In genomic region chr7:20798081-20798693, GRCh38 we compare ENCODE assay signal across 8 cellular contexts. TPM values are rescaled to one million over a fixed set of nuclear protein-coding genes. Genes with fewer than 3 reads are reported as not detected.
A peak's percentile ranks its signal among the peaks of the same experiment; 100 is the strongest.
DNase-seq lines count a peak whose midpoint lies in the region; ATAC-seq, FAIRE-seq and TF ChIP-seq lines count a peak whose summit lies in the region.

No MANE protein-coding gene starts in this region.

- TF ChIP-seq EP300 in GM12878 (IDR thresholded peaks at IDR 0.05; ENCODE audit: borderline replicate concordance in 1 of 2, control insufficient read depth in 1 of 2, low read depth in 2 of 2, low read length in 2 of 2) (no peak), transverse colon (IDR thresholded peaks at IDR 0.05; ENCODE audit: low read depth) (no peak)

- H3K4me3 ChIP-seq in GM12878 (peak overlapping the region; percentile 50; the same call in 1 of the 2 replicates), kidney (ENCODE audit: low read length in 2 of 2) (no peak overlapping the region), transverse colon (peak overlapping the region; percentile 11 to 73 (median 45))

- peaks cover 69% of the 10 kb centered on the region for H3K27me3 Mint-ChIP-seq in Calu3 (ENCODE audit: unreplicated experiment)

- intact Hi-C loops in Calu3 (cut with micrococcal nuclease; ENCODE audit: unreplicated experiment), result no loop called here
- intact Hi-C loops in GM12878 (cut with micrococcal nuclease; ENCODE audit: unreplicated experiment), result no loop called here
- intact Hi-C loops in kidney (cut with DNase I), result no loop called here
- intact Hi-C loops in transverse colon (cut with DNase I; ENCODE audit: low total_unique reads), result loop anchor here (10.0 kb wide), 1 partner anchor 627 kb away; the partner anchor contains the start of gene SP4

- DNase-seq in Calu3 (peak; percentile 71), GM19240 (ENCODE audit: insufficient read length, low spot score) (peak; percentile 57), NCI-H510A (lab: John Stamatoyannopoulos, UW) (peak; percentile 83), GM12878 (ENCODE audit: low read depth, low spot score) (no peak), kidney (peak; percentile 85), transverse colon (peak; percentile 69)
- DNase-seq in stimulated activated CD4-positive, alpha-beta T cell treated with anti-CD3 and anti-CD28 coated beads, Interleukin-4, amount 100 ng/mL, for 24 hours, result no peak

- ATAC-seq in HG03135 (IDR thresholded peaks at IDR 0.05; ENCODE audit: unreplicated experiment) (peak; percentile 80), GM12878 (peak; percentile 88)

- H3K4me1 ChIP-seq in GM12878 (ENCODE audit: control insufficient read depth, insufficient read depth, low read length) (peaks cover 3% of the 10 kb centered on the region), kidney (ENCODE audit: control insufficient read depth in 1 of 2, insufficient read depth in 1 of 2, low read depth in 1 of 2, low read length in 2 of 2) (peaks cover 6 to 10% of the 10 kb centered on the region in 2 donors), transverse colon (peaks cover 7 to 21% (median 18%) of the 10 kb centered on the region in 4 donors)

- no peaks in the 10 kb centered on the region for H4K20me1 ChIP-seq in GM12878 (ENCODE audit: control insufficient read depth, insufficient read depth)

- peaks cover 14% of the 10 kb centered on the region for H3K36me3 Mint-ChIP-seq in Calu3 (ENCODE audit: insufficient read depth, unreplicated experiment)

- no peaks in the 10 kb centered on the region for H3K9me3 Mint-ChIP-seq in Calu3 (ENCODE audit: low read depth, unreplicated experiment)

- no peak for TF ChIP-seq POLR2A in GM12878 (IDR thresholded peaks at IDR 0.05; ENCODE audit: low read depth, low read length)
- no peak for TF ChIP-seq POLR2A in transverse colon (IDR thresholded peaks at IDR 0.05)

- H3K79me2 ChIP-seq in GM12878 (ENCODE audit: control insufficient read depth, insufficient read depth, low read length), result no peaks in the 10 kb centered on the region

- in situ Hi-C loops in GM12878 (cut with MboI) (no loop called here), transverse colon (cut with MboI; ENCODE audit: low pct_ligation_motif_present in 1 of 4, low pct_unique_long_range_greater_than_20kb in 1 of 4, low sequenced_read_pairs in 3 of 4) (loop anchor here (25.0 kb wide), 3 partner anchors 439 to 714 kb away; no protein-coding TSS in a partner anchor)

- SMC1A ChIA-PET in GM12878 (lab: Charles Lee; ENCODE audit: uncharacterized antibody, unreplicated experiment), result no interaction called here

- H3K4me1 Mint-ChIP-seq in Calu3 (ENCODE audit: low read depth, unreplicated experiment), result peaks cover 8% of the 10 kb centered on the region

- CTCF ChIA-PET in Calu3 (lab: Charles Lee), result interaction anchor here (0.7 to 1.2 kb wide), 3 partner anchors 13 to 456 kb away, joined by 3 to 5 read pairs (median 5); no protein-coding TSS in a partner anchor
- CTCF ChIA-PET in GM12878 (lab: Yijun Ruan, JAX), result no interaction called here

- POLR2A ChIA-PET in GM12878 (lab: Charles Lee), result interaction anchor here (1.3 kb wide), 1 partner anchor 34 kb away, joined by 3 read pairs; no protein-coding TSS in a partner anchor

- H3K4me2 ChIP-seq in GM12878 (ENCODE audit: control insufficient read depth, insufficient read depth), result peak overlapping the region; percentile 69; the same call in 1 of the 2 replicates

- no peak overlapping the region for H3K27ac Mint-ChIP-seq in Calu3 (ENCODE audit: unreplicated experiment)

- TF ChIP-seq RAD21 in GM12878 (IDR thresholded peaks at IDR 0.05; ENCODE audit: insufficient read depth, low read depth, low read length), result no peak

- BruUV-seq in Calu3 (replicated peaks; lab: Mats Ljungman, UMichigan) (no TSS peak), GM12878 (replicated peaks; lab: Mats Ljungman, UMichigan) (no TSS peak)

- H3K9me3 ChIP-seq in GM12878 (replicated peaks; ENCODE audit: control insufficient read depth, insufficient read depth, low read length), result no peaks in the 10 kb centered on the region; the same call in 1 of the 3 replicates
- H3K9me3 ChIP-seq in kidney (ENCODE audit: control insufficient read depth in 1 of 2, low read length in 2 of 2), result peaks cover 0 to 4% of the 10 kb centered on the region in 2 donors
- no peaks in the 10 kb centered on the region for H3K9me3 ChIP-seq in transverse colon

- H3K27ac ChIP-seq in GM12878 (ENCODE audit: control insufficient read depth, insufficient read depth) (no peak overlapping the region), kidney (ENCODE audit: low read depth in 2 of 2, low read length in 2 of 2) (no peak overlapping the region), transverse colon (no peak overlapping the region)

- WGBS in GM12878 (ENCODE audit: insufficient coverage, insufficient replicate concordance, low lambda C conversion rate, missing lambda C conversion rate), result 34% methylated on average over 11 of the region's 77 CpGs
- 2% methylated on average over 34 of the region's 77 CpGs; no CpG with 5 or more reads in 1 of the 2 donors for WGBS in transverse colon (ENCODE audit: low coverage in 1 of 2), 2 donors

- H3K4me3 Mint-ChIP-seq in Calu3 (ENCODE audit: low read depth, unreplicated experiment), result peak overlapping the region; percentile 78

- no peak overlapping the region for H2AFZ ChIP-seq in GM12878 (ENCODE audit: control insufficient read depth, low read depth, low read length)

- H3K27me3 ChIP-seq in GM12878 (replicated peaks in 1 of 2; ENCODE audit: control insufficient read depth in 2 of 2, insufficient read depth in 2 of 2, low read length in 1 of 2) (peaks cover 2 to 33% of the 10 kb centered on the region in 2 experiments), transverse colon (peaks cover 91% of the 10 kb centered on the region)

- H3K36me3 ChIP-seq in GM12878 (ENCODE audit: control insufficient read depth in 2 of 2, insufficient read depth in 2 of 2, low read length in 1 of 2), result no peaks in the 10 kb centered on the region
- no peaks in the 10 kb centered on the region for H3K36me3 ChIP-seq in kidney (ENCODE audit: control insufficient read depth in 1 of 2, insufficient read depth in 2 of 2, low read length in 2 of 2)
- H3K36me3 ChIP-seq in transverse colon, result no peaks in the 10 kb centered on the region

- H3K9ac ChIP-seq in GM12878 (ENCODE audit: control insufficient read depth, insufficient read depth, low read length) (no peak overlapping the region), kidney (ENCODE audit: low read length in 2 of 2) (no peak overlapping the region)

- no peak for TF ChIP-seq CTCF in Calu3 (IDR thresholded peaks at IDR 0.05; ENCODE audit: unreplicated experiment)
- no peak for TF ChIP-seq CTCF in GM12878 (IDR thresholded peaks at IDR 0.05 in 2 of 3, conservative IDR thresholded peaks at IDR 0.05 in 1 of 3; ENCODE audit: control insufficient read depth in 2 of 3, extremely low read depth in 1 of 3, insufficient read depth in 1 of 3, low read depth in 3 of 3, low read length in 3 of 3)
- no peak for TF ChIP-seq CTCF in kidney (IDR thresholded peaks at IDR 0.05; ENCODE audit: borderline replicate concordance, extremely low read depth, insufficient read depth)
- TF ChIP-seq CTCF in transverse colon (IDR thresholded peaks at IDR 0.05), result no peak

- RAD21 ChIA-PET in GM12878 (lab: Charles Lee; ENCODE audit: unreplicated experiment), result interaction anchor here (1.7 kb wide), 1 partner anchor 36 kb away, joined by 4 read pairs; no protein-coding TSS in a partner anchor

- FAIRE-seq in GM12878 (lab: Jason Lieb, UNC) (no peak), kidney (lab: Jason Lieb, UNC) (no peak)

TF ChIP-seq in GM12878, 131 proteins besides CTCF, POLR2A, EP300 and RAD21 (continues in another document):
- TF ChIP-seq SMAD5 (IDR thresholded peaks at IDR 0.05; ENCODE audit: low read depth) (no peak), RFX5 (IDR thresholded peaks at IDR 0.05; ENCODE audit: low read depth, low read length) (no peak), E2F8 (IDR thresholded peaks at IDR 0.05; ENCODE audit: low read depth, partially characterized antibody) (no peak), IKZF1 (conservative IDR thresholded peaks at IDR 0.05) (0 out of 2 replicates have a peak, but pooled peaks have one; percentile 20), BCL11A (IDR thresholded peaks at IDR 0.05; ENCODE audit: low read depth, low read length) (no peak)

RNA-seq across cellular contexts. Expression of gene SP8, which starts 11.5 kb away (rescaled TPM):
- total RNA-seq in Calu3 (2022) (not detected in 2 replicates), GM12878 (2014; rRNA removed) (not detected in 2 replicates), GM12878 (2014; rRNA removed; fragmentation: Illumina TruSeq; extraction: Trizol) (not detected in 2 replicates), GM12878 (2021) (not detected in 2 replicates), kidney (not detected), transverse colon (not detected)
- not detected in 2 replicates for total RNA-seq in GM12878 (2013; cell fraction: nucleolus; rRNA removed)
- not detected for polyA plus RNA-seq in GM12878 (2011; ENCODE audit: low read depth)
- polyA plus RNA-seq in GM12878 (2011; rRNA removed) (not detected in 2 replicates), GM12878 (2014; fragmentation: Illumina TruSeq; extraction: Trizol) (not detected in 2 replicates), GM12878 (2014; fragmentation: Nextera tagmentation; extraction: Ambion mirVana) (not detected), GM12878 (2014; rRNA removed) (not detected in 2 replicates), GM12878 (2016; fragmentation: Nextera tagmentation; extraction: Ambion mirVana) (not detected), kidney (ENCODE audit: insufficient read depth, low read depth, low replicate concordance) (not detected)
- not detected in 2 replicates for polyA plus RNA-seq in GM12878 (2011; cell fraction: cytosol; rRNA removed)
- not detected in 2 replicates for polyA plus RNA-seq in GM12878 (2011; cell fraction: nucleus; rRNA removed)
- polyA plus RNA-seq in GM12878 (2012), result not detected in 2 replicates
- not detected in 2 replicates for polyA minus RNA-seq in GM12878 (2011; rRNA and poly(A)+ RNA removed)
- not detected in 2 replicates for polyA minus RNA-seq in GM12878 (2011; cell fraction: cytosol; rRNA and poly(A)+ RNA removed)
- not detected in 2 replicates for polyA minus RNA-seq in GM12878 (2011; cell fraction: nucleus; rRNA and poly(A)+ RNA removed)

Comparison
In these comparisons a context has a peak if more than half of its experiments do, and no peak if none do; other contexts are left out.
1. DNase-seq: peak in Calu3 (single experiment), GM19240 (single experiment), NCI-H510A (single experiment), kidney (single experiment) and transverse colon (single experiment); none in GM12878 (single experiment) and stimulated activated CD4-positive, alpha-beta T cell treated with anti-CD3 and anti-CD28 coated beads, Interleukin-4, amount 100 ng/mL, for 24 hours (single experiment).
2. H3K4me3 ChIP-seq: peak in GM12878 (single experiment) and transverse colon (4 of 4); none in kidney (0 of 2).